Comparison of ENCODE assay signal across 8 cellular contexts in the genomic region with DNA sequence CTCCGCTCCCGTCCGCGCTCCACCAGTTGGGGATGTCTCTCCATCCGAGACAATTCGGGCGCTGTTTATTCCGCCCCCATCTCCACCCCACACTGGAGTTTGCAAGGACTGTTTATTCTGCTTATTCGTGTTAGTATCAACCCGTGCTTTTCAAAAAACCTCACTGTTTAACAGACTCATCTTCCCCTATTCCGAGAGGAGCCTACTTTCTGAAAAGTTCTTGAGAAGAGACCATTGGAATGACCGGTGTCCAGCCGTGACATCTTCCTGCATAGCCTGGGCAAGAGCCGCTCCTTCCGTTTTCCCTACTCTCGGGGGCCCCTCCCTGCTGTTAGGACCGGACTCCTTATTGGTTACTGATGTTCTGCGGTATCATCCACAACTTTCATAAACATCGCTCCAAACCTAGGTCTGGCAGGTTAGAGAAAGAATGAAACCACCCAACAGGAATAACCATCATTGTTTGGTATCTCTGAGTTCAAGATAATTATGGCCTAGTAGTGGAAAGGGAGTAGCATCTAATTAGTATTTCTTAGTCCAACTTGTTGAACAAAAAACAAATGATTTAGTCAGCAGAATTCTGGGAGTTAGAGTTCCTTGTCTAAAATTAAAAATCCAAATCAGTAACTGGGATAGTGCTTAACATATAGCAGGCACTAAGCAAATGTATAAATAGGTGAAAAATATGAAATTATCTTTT. TPM values are rescaled to one million over a fixed set of nuclear protein-coding genes. Genes with fewer than 3 reads are reported as not detected.
DNase-seq lines count a peak whose midpoint lies in the region; ATAC-seq and TF ChIP-seq lines count a peak whose summit lies in the region.

No MANE protein-coding gene starts in this region.

- no peaks in the 10 kb centered on the region for H3K27me3 ChIP-seq in adipocyte (replicated peaks; ENCODE audit: control insufficient read depth, insufficient read depth, low read length)

- H3K9me3 Mint-ChIP-seq in glutamatergic neuron (ENCODE audit: unreplicated experiment), result peaks cover 5% of the 10 kb centered on the region

- peak overlapping the region; percentile 91 for H3K27ac Mint-ChIP-seq in glutamatergic neuron (ENCODE audit: unreplicated experiment)

- H3K9ac ChIP-seq in adipocyte (ENCODE audit: low read length), result peak overlapping the region; percentile 97

- H3K36me3 ChIP-seq in adipocyte (ENCODE audit: control insufficient read depth, insufficient read depth, low read length, severe bottlenecking), result peaks cover 11% of the 10 kb centered on the region

- peak overlapping the region; percentile 100 for H3K4me3 Mint-ChIP-seq in glutamatergic neuron (ENCODE audit: unreplicated experiment)

- peaks cover 11% of the 10 kb centered on the region for H3K27me3 Mint-ChIP-seq in glutamatergic neuron (ENCODE audit: unreplicated experiment)

- peaks cover 7% of the 10 kb centered on the region for H3K4me1 ChIP-seq in adipocyte (ENCODE audit: control insufficient read depth, insufficient read depth, low read length)

- H3K9me3 ChIP-seq in adipocyte (ENCODE audit: control insufficient read depth, low read length), result no peaks in the 10 kb centered on the region

- H3K36me3 Mint-ChIP-seq in glutamatergic neuron (ENCODE audit: unreplicated experiment), result no peaks in the 10 kb centered on the region

- ATAC-seq in GM21529 (IDR thresholded peaks at IDR 0.05; ENCODE audit: unreplicated experiment), result peak; percentile 36

- peaks cover 3% of the 10 kb centered on the region for H3K4me1 Mint-ChIP-seq in glutamatergic neuron (ENCODE audit: low read depth, unreplicated experiment)

- DNase-seq in DMS114 treated with DMSO at 0.1 percent for 48 hours (lab: John Stamatoyannopoulos, UW; ENCODE audit: unreplicated experiment) (peak; percentile 93), KG1 (lab: John Stamatoyannopoulos, UW) (peak; percentile 8), RPMI7951 (ENCODE audit: low read depth) (peak; percentile 87), adipocyte (ENCODE audit: low read depth) (peak; percentile 94), glutamatergic neuron (peak; percentile 63), non-pigmented ciliary epithelial cell (ENCODE audit: low read depth) (peak; percentile 61), ureter (ENCODE audit: low spot score) (peak; percentile 73)

- peak overlapping the region; percentile 93 for H3K4me3 ChIP-seq in adipocyte (ENCODE audit: low read length)

- no peak for TF ChIP-seq CTCF in glutamatergic neuron (IDR thresholded peaks at IDR 0.05; ENCODE audit: partially characterized antibody, unreplicated experiment)

RNA-seq across cellular contexts. Expression of a gene that starts 0.8 kb away (rescaled TPM):
- total RNA-seq in RPMI7951 (2014; rRNA removed; shearing (Covaris generic)), result 69.2 and 76.8 TPM in 2 replicates
- 19.5 TPM for total RNA-seq in glutamatergic neuron (ENCODE audit: unreplicated experiment)
- total RNA-seq in ureter, result 59.3 TPM

RNA-seq across cellular contexts. Expression of a gene that starts 34.6 kb away (rescaled TPM):
- 0.12 TPM in 1 of 2 replicates, not detected in the other for total RNA-seq in RPMI7951 (2014; rRNA removed; shearing (Covaris generic))
- total RNA-seq in glutamatergic neuron (ENCODE audit: unreplicated experiment), result not detected
- total RNA-seq in ureter, result not detected

RNA-seq across cellular contexts. Expression of a gene that starts 55.2 kb away (rescaled TPM):
- 13.7 and 16.0 TPM in 2 replicates for total RNA-seq in RPMI7951 (2014; rRNA removed; shearing (Covaris generic))
- 52.2 TPM for total RNA-seq in glutamatergic neuron (ENCODE audit: unreplicated experiment)
- total RNA-seq in ureter, result 48.9 TPM

Comparison
In these comparisons a context has a peak if more than half of its experiments do, and no peak if none do; other contexts are left out.
1. Peak in every context shown above with its lines: DNase-seq, ATAC-seq and H3K4me3 ChIP-seq.
2. DNase-seq: peak in every context shown above with its lines; median percentile 94 in adipocyte; 93 in DMS114 treated with DMSO at 0.1 percent for 48 hours; 87 in RPMI7951; 73 in ureter; 63 in glutamatergic neuron; 61 in non-pigmented ciliary epithelial cell; 8 in KG1.